In the genomic region with DNA sequence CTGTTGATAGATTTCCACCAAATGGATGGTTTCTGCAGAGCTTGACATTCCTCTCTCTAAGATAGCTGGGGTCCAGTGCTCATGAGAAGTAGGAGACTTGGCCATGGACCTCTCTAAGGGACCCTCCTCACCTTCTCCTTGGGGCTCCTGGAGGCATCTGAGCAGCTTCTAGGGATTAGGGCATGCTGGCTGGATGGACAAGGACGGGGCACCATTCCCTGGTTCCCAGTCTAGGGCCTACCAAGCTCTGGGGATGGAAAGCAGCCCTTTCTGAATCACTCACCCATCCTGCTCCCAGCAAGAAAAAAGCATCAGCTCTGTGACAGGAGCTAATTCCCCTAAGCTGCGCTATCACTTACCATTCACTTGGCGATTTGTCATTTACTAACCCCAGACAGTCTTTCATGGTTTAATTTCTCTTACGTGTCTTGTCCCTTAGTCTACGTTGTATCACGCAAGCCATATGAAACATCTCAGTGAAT, we compare ENCODE assay signal across 12 cellular contexts. TPM values are rescaled to one million over a fixed set of nuclear protein-coding genes. Genes with fewer than 3 reads are reported as not detected.
DNase-seq lines count a peak whose midpoint lies in the region; ATAC-seq and TF ChIP-seq lines count a peak whose summit lies in the region.
"Had no signal": no experiment of that assay in that cellular context is flagged by ENCODE, and none has a peak within 500 bp of the region (broad histone marks: within the 10 kb centered on the region; RNA-seq: fewer than 3 reads in every experiment).

No MANE protein-coding gene starts in this region.

- no peaks in the 10 kb centered on the region for H3K9me2 ChIP-seq in SK-N-SH

- intact Hi-C loops in right cardiac atrium (cut with DNase I) (loop anchor here in 1 of 4 donors (5.0 kb wide), 1 partner anchor 37 kb away; the partner anchor contains the start of gene VWF), sciatic nerve (cut with DNase I) (loop anchor here (5.0 kb wide), 1 partner anchor 857 kb away; the partner anchor contains the start of genes C12orf57 and RNU7-1)

- no peaks in the 10 kb centered on the region for H3K9me3 ChIP-seq in ES-I3 (ENCODE audit: control insufficient read depth, insufficient read depth, low read length)
- H3K9me3 ChIP-seq in SK-N-SH: no peaks in the 10 kb centered on the region
- no peaks in the 10 kb centered on the region for H3K9me3 ChIP-seq in right cardiac atrium (ENCODE audit: control insufficient read depth, low read length)
- H3K9me3 ChIP-seq: neutrophil had no signal

- POLR2A ChIA-PET in SK-N-SH (lab: Yijun Ruan, JAX): interaction anchor here (0.8 to 2.0 kb wide), 6 partner anchors 8 to 859 kb away, joined by 3 to 12 read pairs (median 4); partner anchors contain the start of genes C12orf57 and RNU7-1

- H3K36me3 ChIP-seq in ES-I3 (ENCODE audit: insufficient read depth, low read length): no peaks in the 10 kb centered on the region
- no peaks in the 10 kb centered on the region for H3K36me3 ChIP-seq in SK-N-SH (replicated peaks in 1 of 2; ENCODE audit: control insufficient read depth in 1 of 2, insufficient read depth in 2 of 2, low read length in 1 of 2)
- H3K36me3 ChIP-seq: neutrophil had no signal

- peak overlapping the region; percentile 50 to 98; a peak in 3 of 4 replicates for H3K27ac ChIP-seq in SK-N-SH (ENCODE audit: low read depth in 2 of 2, low read length in 1 of 2)
- peak overlapping the region; percentile 67 for H3K27ac ChIP-seq in right cardiac atrium (ENCODE audit: low read length)
- H3K27ac ChIP-seq: HL-60, neutrophil had no signal

- H3K4me2 ChIP-seq in SK-N-SH: peak overlapping the region; percentile 56

- H4K20me1 ChIP-seq in SK-N-SH (ENCODE audit: insufficient read depth): no peaks in the 10 kb centered on the region

- TF ChIP-seq RAD21 in SK-N-SH (IDR thresholded peaks at IDR 0.05; ENCODE audit: low read length): no peak

- TF ChIP-seq CTCF in SK-N-SH (IDR thresholded peaks at IDR 0.05) (no peak), foreskin fibroblast (IDR thresholded peaks at IDR 0.05; ENCODE audit: low read depth, low read length) (no peak)

- H3F3A ChIP-seq in SK-N-SH (replicated peaks; ENCODE audit: insufficient read depth): peaks cover 4% of the 10 kb centered on the region

- DNase-seq in SK-N-SH (no peak), right cardiac atrium (no peak), sciatic nerve (ENCODE audit: low spot score) (peak; percentile 33), occipital lobe (lab: John Stamatoyannopoulos, UW) (no peak), CD1c-positive myeloid dendritic cell (ENCODE audit: extremely low spot score) (no peak), foreskin fibroblast (no peak)
- DNase-seq: activated CD4-positive, alpha-beta T cell treated with anti-CD3 and anti-CD28 coated beads for 36 hours had no signal

- TF ChIP-seq EP300 in SK-N-SH (IDR thresholded peaks at IDR 0.05; ENCODE audit: borderline replicate concordance in 1 of 2, low read depth in 1 of 2, low read length in 1 of 2): no peak

- no peak for ATAC-seq in right cardiac atrium
- no peak for ATAC-seq in sciatic nerve
- ATAC-seq in HG03432 (IDR thresholded peaks at IDR 0.05; ENCODE audit: unreplicated experiment): no peak
- ATAC-seq: activated CD4-positive, alpha-beta T cell treated with anti-CD3 and anti-CD28 coated beads for 36 hours had no signal

- H2AFZ ChIP-seq in SK-N-SH (ENCODE audit: low read depth): no peak overlapping the region

- CTCF ChIA-PET in SK-N-SH (lab: Yijun Ruan, JAX): interaction anchor here (1.1 to 4.6 kb wide), 9 partner anchors 8 to 200 kb away, joined by 3 to 22 read pairs (median 7); no protein-coding TSS in a partner anchor

- no peak overlapping the region for H3K4me3 ChIP-seq in SK-N-SH (ENCODE audit: low read depth in 2 of 2, low read length in 1 of 2)
- no peak overlapping the region for H3K4me3 ChIP-seq in right cardiac atrium (ENCODE audit: low read length)
- H3K4me3 ChIP-seq in foreskin fibroblast (ENCODE audit: low read depth in 1 of 2, low read length in 2 of 2): no peak overlapping the region

- WGBS in SK-N-SH (ENCODE audit: low lambda C conversion rate): 92% methylated on average over 5 of the region's 6 CpGs
- 98% methylated on average over 6 of the region's 6 CpGs for WGBS in right cardiac atrium

- H3K79me2 ChIP-seq in SK-N-SH (ENCODE audit: insufficient read depth): no peaks in the 10 kb centered on the region

- H3K27me3 ChIP-seq in SK-N-SH (ENCODE audit: insufficient read depth) (no peaks in the 10 kb centered on the region), right cardiac atrium (ENCODE audit: control insufficient read depth, insufficient read depth) (no peaks in the 10 kb centered on the region)

- H3K4me1 ChIP-seq in ES-I3 (ENCODE audit: insufficient read depth, low read length) (peaks cover 42% of the 10 kb centered on the region), SK-N-SH (ENCODE audit: control insufficient read depth in 1 of 2, insufficient read depth in 2 of 2, low read depth in 1 of 2, low read length in 1 of 2) (peaks cover 27 to 53% of the 10 kb centered on the region in 2 experiments; a peak in 3 of 4 replicates), right cardiac atrium (ENCODE audit: control insufficient read depth, insufficient read depth, low read length) (peaks cover 8% of the 10 kb centered on the region)

- peak overlapping the region; percentile 25; the same call in 1 of the 2 replicates for H3K9ac ChIP-seq in ES-I3 (ENCODE audit: low read depth, low read length)
- H3K9ac ChIP-seq in SK-N-SH: no peak overlapping the region

TF ChIP-seq in SK-N-SH, 30 proteins besides CTCF, POLR2A, EP300 and RAD21:
- TF ChIP-seq EZH2phosphoT487 (IDR thresholded peaks at IDR 0.05; ENCODE audit: borderline replicate concordance, low read depth) (no peak), NFIC (IDR thresholded peaks at IDR 0.05; ENCODE audit: borderline replicate concordance) (no peak), YY1 (IDR thresholded peaks at IDR 0.05; ENCODE audit: low read depth) (no peak), MXI1 (IDR thresholded peaks at IDR 0.05; ENCODE audit: low read depth, low read length) (no peak), SMC3 (IDR thresholded peaks at IDR 0.05; ENCODE audit: low read depth, low read length) (no peak), POLR2AphosphoS5 (IDR thresholded peaks at IDR 0.05; ENCODE audit: low read depth, low read length) (no peak), GABPA (IDR thresholded peaks at IDR 0.05; ENCODE audit: low read depth) (no peak)
- TF ChIP-seq, protein P1, sequence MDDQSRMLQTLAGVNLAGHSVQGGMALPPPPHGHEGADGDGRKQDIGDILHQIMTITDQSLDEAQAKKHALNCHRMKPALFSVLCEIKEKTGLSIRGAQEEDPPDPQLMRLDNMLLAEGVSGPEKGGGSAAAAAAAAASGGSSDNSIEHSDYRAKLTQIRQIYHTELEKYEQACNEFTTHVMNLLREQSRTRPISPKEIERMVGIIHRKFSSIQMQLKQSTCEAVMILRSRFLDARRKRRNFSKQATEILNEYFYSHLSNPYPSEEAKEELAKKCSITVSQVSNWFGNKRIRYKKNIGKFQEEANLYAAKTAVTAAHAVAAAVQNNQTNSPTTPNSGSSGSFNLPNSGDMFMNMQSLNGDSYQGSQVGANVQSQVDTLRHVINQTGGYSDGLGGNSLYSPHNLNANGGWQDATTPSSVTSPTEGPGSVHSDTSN (IDR thresholded peaks at IDR 0.05): no peak
- TF ChIP-seq, protein P2, sequence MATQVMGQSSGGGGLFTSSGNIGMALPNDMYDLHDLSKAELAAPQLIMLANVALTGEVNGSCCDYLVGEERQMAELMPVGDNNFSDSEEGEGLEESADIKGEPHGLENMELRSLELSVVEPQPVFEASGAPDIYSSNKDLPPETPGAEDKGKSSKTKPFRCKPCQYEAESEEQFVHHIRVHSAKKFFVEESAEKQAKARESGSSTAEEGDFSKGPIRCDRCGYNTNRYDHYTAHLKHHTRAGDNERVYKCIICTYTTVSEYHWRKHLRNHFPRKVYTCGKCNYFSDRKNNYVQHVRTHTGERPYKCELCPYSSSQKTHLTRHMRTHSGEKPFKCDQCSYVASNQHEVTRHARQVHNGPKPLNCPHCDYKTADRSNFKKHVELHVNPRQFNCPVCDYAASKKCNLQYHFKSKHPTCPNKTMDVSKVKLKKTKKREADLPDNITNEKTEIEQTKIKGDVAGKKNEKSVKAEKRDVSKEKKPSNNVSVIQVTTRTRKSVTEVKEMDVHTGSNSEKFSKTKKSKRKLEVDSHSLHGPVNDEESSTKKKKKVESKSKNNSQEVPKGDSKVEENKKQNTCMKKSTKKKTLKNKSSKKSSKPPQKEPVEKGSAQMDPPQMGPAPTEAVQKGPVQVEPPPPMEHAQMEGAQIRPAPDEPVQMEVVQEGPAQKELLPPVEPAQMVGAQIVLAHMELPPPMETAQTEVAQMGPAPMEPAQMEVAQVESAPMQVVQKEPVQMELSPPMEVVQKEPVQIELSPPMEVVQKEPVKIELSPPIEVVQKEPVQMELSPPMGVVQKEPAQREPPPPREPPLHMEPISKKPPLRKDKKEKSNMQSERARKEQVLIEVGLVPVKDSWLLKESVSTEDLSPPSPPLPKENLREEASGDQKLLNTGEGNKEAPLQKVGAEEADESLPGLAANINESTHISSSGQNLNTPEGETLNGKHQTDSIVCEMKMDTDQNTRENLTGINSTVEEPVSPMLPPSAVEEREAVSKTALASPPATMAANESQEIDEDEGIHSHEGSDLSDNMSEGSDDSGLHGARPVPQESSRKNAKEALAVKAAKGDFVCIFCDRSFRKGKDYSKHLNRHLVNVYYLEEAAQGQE (IDR thresholded peaks at IDR 0.05; ENCODE audit: low read depth, low read length): no peak

RNA-seq across cellular contexts. Expression of gene VWF, which starts 39.5 kb away (rescaled TPM):
- polyA plus RNA-seq in SK-N-SH (2012; rRNA removed) (0.02 and 0.12 TPM in 2 replicates), right cardiac atrium (181 TPM)
- polyA plus RNA-seq in SK-N-SH (2012; cell fraction: cytosol; rRNA removed): 0.01 and 0.03 TPM in 2 replicates
- polyA plus RNA-seq in SK-N-SH (2012; cell fraction: nucleus; rRNA removed): 0.05 and 0.06 TPM in 2 replicates
- total RNA-seq in right cardiac atrium (100 to 1,000 TPM; 144 to 388 (median 269) TPM), sciatic nerve (655 TPM), occipital lobe (9.7 TPM)
- total RNA-seq: T-helper 1 cell treated with Interleukin-12 subunit alpha and Interleukin-12 subunit beta and Interleukin-4 antibody, amounts not matched to agents 30 ng/mL and 1 ng/mL, for 36 hours had no signal

Comparison
In these comparisons a context has a peak if more than half of its experiments do, and no peak if none do; other contexts are left out.
1. RNA of gene VWF, which starts 39.5 kb away (total RNA-seq): 655 TPM in sciatic nerve (single experiment) and 144 to 388 TPM in right cardiac atrium; 9.7 TPM in occipital lobe (single experiment); every median in the first group is over 10 times any median in the second.